In the genomic region with DNA sequence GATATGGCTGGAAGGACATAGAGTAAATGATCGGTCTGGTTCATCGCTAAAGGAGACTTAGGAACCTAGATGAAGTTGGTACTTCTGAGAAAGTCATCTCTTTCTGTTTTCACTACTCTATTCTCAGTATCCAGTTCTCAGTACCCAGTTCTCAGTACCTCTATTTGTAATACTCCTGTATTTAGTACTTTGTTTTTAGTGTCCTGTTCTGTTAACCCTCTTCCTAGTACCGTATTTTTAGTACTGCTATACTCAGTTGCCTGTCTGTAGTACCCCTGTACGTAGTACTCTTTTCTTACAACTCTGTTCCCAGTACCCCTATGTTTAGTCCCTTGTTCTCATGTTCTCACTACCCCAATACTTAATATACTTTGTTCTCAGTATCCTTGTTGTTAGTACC, we compare ENCODE assay signal across 8 cellular contexts. TPM values are rescaled to one million over a fixed set of nuclear protein-coding genes. Genes with fewer than 3 reads are reported as not detected.
A peak's percentile ranks its signal among the peaks of the same experiment; 100 is the strongest.
DNase-seq lines count a peak whose midpoint lies in the region; ATAC-seq and TF ChIP-seq lines count a peak whose summit lies in the region.

No MANE protein-coding gene starts in this region.

- H3K79me2 ChIP-seq in KMS-11 (ENCODE audit: insufficient read depth, low read depth), result peaks cover 18% of the 10 kb centered on the region; the same call in 1 of the 2 replicates

- peak overlapping the region; percentile 88 for H3K4me2 ChIP-seq in KMS-11

- H3K27ac ChIP-seq in KMS-11, result peak overlapping the region; percentile 56; the same call in 1 of the 2 replicates

- peaks cover 21% of the 10 kb centered on the region for H3K4me1 ChIP-seq in KMS-11 (ENCODE audit: low read depth, poor library complexity, severe bottlenecking)

- peak overlapping the region; percentile 79; the same call in 1 of the 2 replicates for H3K9ac ChIP-seq in KMS-11

- peaks cover 3% of the 10 kb centered on the region for H3K27me3 Mint-ChIP-seq in osteocyte (ENCODE audit: unreplicated experiment)

- no peaks in the 10 kb centered on the region for H3K27me3 ChIP-seq in KMS-11 (ENCODE audit: insufficient read depth, low read depth)

- no peaks in the 10 kb centered on the region for H4K20me1 ChIP-seq in KMS-11 (ENCODE audit: insufficient read depth)

- no peaks in the 10 kb centered on the region for H3K36me3 ChIP-seq in KMS-11 (ENCODE audit: insufficient read depth)

- H3K4me3 Mint-ChIP-seq in osteocyte (ENCODE audit: unreplicated experiment), result peak overlapping the region; percentile 91

- ATAC-seq in GM21619 (IDR thresholded peaks at IDR 0.05; ENCODE audit: unreplicated experiment), result peak; percentile 47

- DNase-seq in choroid plexus epithelial cell (ENCODE audit: low read depth) (no peak), osteocyte (ENCODE audit: extremely low spot score, unreplicated experiment) (no peak), AML-193 (lab: John Stamatoyannopoulos, UW) (no peak), hippocampal formation (lab: John Stamatoyannopoulos, UW) (no peak), mesenteric fat pad (ENCODE audit: low spot score) (no peak)

- no peaks in the 10 kb centered on the region for H3K9me3 Mint-ChIP-seq in osteocyte (ENCODE audit: unreplicated experiment)

- H3K4me3 ChIP-seq in GM12875 (ENCODE audit: low read depth, low read length) (peak overlapping the region; percentile 79), KMS-11 (IDR thresholded peaks at IDR 0.05; ENCODE audit: insufficient read depth, low read depth, low read length) (no peak overlapping the region), choroid plexus epithelial cell (ENCODE audit: low read depth, low read length) (peak overlapping the region; percentile 79)

- peak overlapping the region; percentile 75 for H3K27ac Mint-ChIP-seq in osteocyte (ENCODE audit: unreplicated experiment)

- no peaks in the 10 kb centered on the region for H3K36me3 Mint-ChIP-seq in osteocyte (ENCODE audit: unreplicated experiment)

- peaks cover 30% of the 10 kb centered on the region for H3K4me1 Mint-ChIP-seq in osteocyte (ENCODE audit: unreplicated experiment)

- peak overlapping the region; percentile 86 for H2AFZ ChIP-seq in KMS-11 (ENCODE audit: low read depth)

- TF ChIP-seq CTCF in GM12875 (IDR thresholded peaks at IDR 0.05; ENCODE audit: borderline replicate concordance, insufficient read depth, low read depth, low read length) (no peak), KMS-11 (conservative IDR thresholded peaks at IDR 0.05; ENCODE audit: low read depth, low read length) (no peak), choroid plexus epithelial cell (conservative IDR thresholded peaks at IDR 0.05; ENCODE audit: low read depth, low read length) (no peak), osteocyte (IDR thresholded peaks at IDR 0.05) (no peak)

RNA-seq across cellular contexts. Expression of a gene that starts 1.2 kb away (rescaled TPM):
- total RNA-seq in osteocyte (4.9 and 9.4 TPM in 2 replicates), mesenteric fat pad (4.0 TPM)
